Comparison of ENCODE assay signal across 10 cellular contexts in genomic region chr17:9959377-9959981, GRCh38. TPM values are rescaled to one million over a fixed set of nuclear protein-coding genes. Genes with fewer than 3 reads are reported as not detected.
DNase-seq lines count a peak whose midpoint lies in the region; ATAC-seq, FAIRE-seq and TF ChIP-seq lines count a peak whose summit lies in the region.
"Had no signal": no experiment of that assay in that cellular context is flagged by ENCODE, and none has a peak within 500 bp of the region (broad histone marks: within the 10 kb centered on the region; RNA-seq: fewer than 3 reads in every experiment).

No MANE protein-coding gene starts in this region.

- H3K4me3 Mint-ChIP-seq in activated naive CD4-positive, alpha-beta T cell treated with anti-CD3 and anti-CD28 coated beads, Interleukin-2, amount 10 ng/mL, durations not matched to agents 7 days and 5 days = no peak overlapping the region
- H3K4me3 Mint-ChIP-seq in dendritic cell treated with granulocyte-macrophage colony-stimulating factor and Interleukin-4, amounts not matched to agents 40 ng/mL and 50 ng/mL, for 4 days = no peak overlapping the region
- peak overlapping the region; percentile 58 to 63 (median 60) for H3K4me3 Mint-ChIP-seq in nephron
- H3K4me3 Mint-ChIP-seq: central memory CD8-positive, alpha-beta T cell; stimulated activated naive CD8-positive, alpha-beta T cell treated with anti-CD3 and anti-CD28 coated beads, Interleukin-15, Interleukin-2, amounts not matched to agents 100 ng/mL and 50 ng/mL, for 24 hours had no signal

- H3K27ac Mint-ChIP-seq in activated naive CD4-positive, alpha-beta T cell treated with anti-CD3 and anti-CD28 coated beads, Interleukin-2, amount 10 ng/mL, durations not matched to agents 7 days and 5 days = no peak overlapping the region
- peak overlapping the region; percentile 33 for H3K27ac Mint-ChIP-seq in dendritic cell treated with granulocyte-macrophage colony-stimulating factor and Interleukin-4, amounts not matched to agents 40 ng/mL and 50 ng/mL, for 4 days
- H3K27ac Mint-ChIP-seq in nephron = peak overlapping the region in 1 of 3 experiments; percentile 17
- H3K27ac Mint-ChIP-seq: stimulated activated naive CD8-positive, alpha-beta T cell treated with anti-CD3 and anti-CD28 coated beads, Interleukin-15, Interleukin-2, amounts not matched to agents 100 ng/mL and 50 ng/mL, for 24 hours had no signal

- CTCF ChIA-PET in activated naive CD4-positive, alpha-beta T cell treated with anti-CD3 and anti-CD28 coated beads, Interleukin-2, amount 10 ng/mL, durations not matched to agents 7 days and 5 days (lab: Charles Lee) = no interaction called here

- TF ChIP-seq CTCF in nephron (IDR thresholded peaks at IDR 0.05; ENCODE audit: unreplicated experiment in 3 of 3) (peak; percentile 44 to 60 (median 54)), kidney (IDR thresholded peaks at IDR 0.05; ENCODE audit: borderline replicate concordance, extremely low read depth, insufficient read depth) (no peak)

- no peaks in the 10 kb centered on the region for H3K36me3 Mint-ChIP-seq in activated naive CD4-positive, alpha-beta T cell treated with anti-CD3 and anti-CD28 coated beads, Interleukin-2, amount 10 ng/mL, durations not matched to agents 7 days and 5 days
- peaks cover 61% of the 10 kb centered on the region for H3K36me3 Mint-ChIP-seq in dendritic cell treated with granulocyte-macrophage colony-stimulating factor and Interleukin-4, amounts not matched to agents 40 ng/mL and 50 ng/mL, for 4 days (ENCODE audit: low read depth)
- H3K36me3 Mint-ChIP-seq in nephron (ENCODE audit: low read depth) = no peaks in the 10 kb centered on the region

- FAIRE-seq in kidney (lab: Jason Lieb, UNC) = no peak

- H3K9me3 ChIP-seq in kidney (ENCODE audit: control insufficient read depth in 1 of 2, low read length in 2 of 2) = no peaks in the 10 kb centered on the region

- H3K4me1 ChIP-seq in kidney (ENCODE audit: control insufficient read depth in 1 of 2, insufficient read depth in 1 of 2, low read depth in 1 of 2, low read length in 2 of 2) = no peaks in the 10 kb centered on the region

- no peaks in the 10 kb centered on the region for H3K9me3 Mint-ChIP-seq in activated naive CD4-positive, alpha-beta T cell treated with anti-CD3 and anti-CD28 coated beads, Interleukin-2, amount 10 ng/mL, durations not matched to agents 7 days and 5 days
- no peaks in the 10 kb centered on the region for H3K9me3 Mint-ChIP-seq in dendritic cell treated with granulocyte-macrophage colony-stimulating factor and Interleukin-4, amounts not matched to agents 40 ng/mL and 50 ng/mL, for 4 days
- no peaks in the 10 kb centered on the region for H3K9me3 Mint-ChIP-seq in nephron
- H3K9me3 Mint-ChIP-seq: central memory CD8-positive, alpha-beta T cell; stimulated activated naive CD8-positive, alpha-beta T cell treated with anti-CD3 and anti-CD28 coated beads, Interleukin-15, Interleukin-2, amounts not matched to agents 100 ng/mL and 50 ng/mL, for 24 hours had no signal

- intact Hi-C loops in dendritic cell treated with granulocyte-macrophage colony-stimulating factor and Interleukin-4, amounts not matched to agents 40 ng/mL and 50 ng/mL, for 4 days (cut with micrococcal nuclease) = no loop called here
- intact Hi-C loops in kidney (cut with DNase I) = no loop called here

- peak; percentile 47 for DNase-seq in activated naive CD4-positive, alpha-beta T cell treated with anti-CD3 and anti-CD28 coated beads, Interleukin-2, amount 10 ng/mL, durations not matched to agents 7 days and 5 days
- DNase-seq in activated naive CD4-positive, alpha-beta T cell treated with anti-CD3 and anti-CD28 coated beads, Interleukin-2, amount 50 U/mL, for 16 hours = no peak
- DNase-seq in OCI-M1 (lab: John Stamatoyannopoulos, UW) (peak; percentile 25), mesenteric fat pad (ENCODE audit: low spot score) (no peak), kidney (no peak)

- no peak overlapping the region for H3K27ac ChIP-seq in kidney (ENCODE audit: low read depth in 2 of 2, low read length in 2 of 2)

- H3K4me3 ChIP-seq in kidney (ENCODE audit: low read length in 2 of 2) = no peak overlapping the region

- H3K27me3 Mint-ChIP-seq in activated naive CD4-positive, alpha-beta T cell treated with anti-CD3 and anti-CD28 coated beads, Interleukin-2, amount 10 ng/mL, durations not matched to agents 7 days and 5 days = no peaks in the 10 kb centered on the region
- no peaks in the 10 kb centered on the region for H3K27me3 Mint-ChIP-seq in dendritic cell treated with granulocyte-macrophage colony-stimulating factor and Interleukin-4, amounts not matched to agents 40 ng/mL and 50 ng/mL, for 4 days
- H3K27me3 Mint-ChIP-seq in nephron (ENCODE audit: low read depth) = peaks cover 29% of the 10 kb centered on the region
- H3K27me3 Mint-ChIP-seq: stimulated activated naive CD8-positive, alpha-beta T cell treated with anti-CD3 and anti-CD28 coated beads, Interleukin-15, Interleukin-2, amounts not matched to agents 100 ng/mL and 50 ng/mL, for 24 hours had no signal

- ATAC-seq in GM21528 (IDR thresholded peaks at IDR 0.05; ENCODE audit: low FRiP score, unreplicated experiment) = no peak

- no peaks in the 10 kb centered on the region for H3K4me1 Mint-ChIP-seq in activated naive CD4-positive, alpha-beta T cell treated with anti-CD3 and anti-CD28 coated beads, Interleukin-2, amount 10 ng/mL, durations not matched to agents 7 days and 5 days
- peaks cover 16% of the 10 kb centered on the region for H3K4me1 Mint-ChIP-seq in dendritic cell treated with granulocyte-macrophage colony-stimulating factor and Interleukin-4, amounts not matched to agents 40 ng/mL and 50 ng/mL, for 4 days (ENCODE audit: low read depth)
- peaks cover 14% of the 10 kb centered on the region for H3K4me1 Mint-ChIP-seq in nephron

- H3K36me3 ChIP-seq in kidney (ENCODE audit: control insufficient read depth in 1 of 2, insufficient read depth in 2 of 2, low read length in 2 of 2) = no peaks in the 10 kb centered on the region

- H3K9ac ChIP-seq in kidney (ENCODE audit: low read length in 2 of 2) = no peak overlapping the region

RNA-seq across cellular contexts. Expression of gene RCVRN, which starts 54.4 kb away (rescaled TPM):
- total RNA-seq in mesenteric fat pad (0.67 TPM), kidney (not detected)
- not detected for polyA plus RNA-seq in kidney (ENCODE audit: insufficient read depth, low read depth, low replicate concordance)

Comparison
In these comparisons a context has a peak if more than half of its experiments do, and no peak if none do; other contexts are left out.
1. DNase-seq: peak in activated naive CD4-positive, alpha-beta T cell treated with anti-CD3 and anti-CD28 coated beads, Interleukin-2, amount 10 ng/mL, durations not matched to agents 7 days and 5 days (single experiment) and OCI-M1 (single experiment); none in activated naive CD4-positive, alpha-beta T cell treated with anti-CD3 and anti-CD28 coated beads, Interleukin-2, amount 50 U/mL, for 16 hours (single experiment), mesenteric fat pad (single experiment) and kidney (single experiment).
2. H3K4me3 Mint-ChIP-seq: peak in nephron (3 of 3); none in activated naive CD4-positive, alpha-beta T cell treated with anti-CD3 and anti-CD28 coated beads, Interleukin-2, amount 10 ng/mL, durations not matched to agents 7 days and 5 days (single experiment) and dendritic cell treated with granulocyte-macrophage colony-stimulating factor and Interleukin-4, amounts not matched to agents 40 ng/mL and 50 ng/mL, for 4 days (single experiment).